Comparison of ENCODE assay signal across 8 cellular contexts in genomic region chr22:41781508-41781906, GRCh38. TPM values are rescaled to one million over a fixed set of nuclear protein-coding genes. Genes with fewer than 3 reads are reported as not detected.
DNase-seq lines count a peak whose midpoint lies in the region; ATAC-seq lines count a peak whose summit lies in the region.

No MANE protein-coding gene starts in this region.

- peak overlapping the region; percentile 61 to 74 for H3K9ac ChIP-seq in mucosa of rectum (ENCODE audit: low read depth in 1 of 2, low read length in 2 of 2)

- H3K4me1 Mint-ChIP-seq in activated CD4-positive, alpha-beta T cell treated with anti-CD3 and anti-CD28 coated beads, Interleukin-2, amount 10 ng/mL, durations not matched to agents 7 days and 5 days: peaks cover 48% of the 10 kb centered on the region

- H3K36me3 ChIP-seq in mucosa of rectum (ENCODE audit: control insufficient read depth in 2 of 2, insufficient read depth in 2 of 2, low read length in 2 of 2): no peaks in the 10 kb centered on the region

- no peaks in the 10 kb centered on the region for H3K27me3 Mint-ChIP-seq in activated CD4-positive, alpha-beta T cell treated with anti-CD3 and anti-CD28 coated beads, Interleukin-2, amount 10 ng/mL, durations not matched to agents 7 days and 5 days

- peak overlapping the region; percentile 97 for H3K27ac Mint-ChIP-seq in activated CD4-positive, alpha-beta T cell treated with anti-CD3 and anti-CD28 coated beads, Interleukin-2, amount 10 ng/mL, durations not matched to agents 7 days and 5 days

- H3K36me3 Mint-ChIP-seq in activated CD4-positive, alpha-beta T cell treated with anti-CD3 and anti-CD28 coated beads, Interleukin-2, amount 10 ng/mL, durations not matched to agents 7 days and 5 days (ENCODE audit: low read depth): peaks cover 11% of the 10 kb centered on the region

- H3K9me3 Mint-ChIP-seq in activated CD4-positive, alpha-beta T cell treated with anti-CD3 and anti-CD28 coated beads, Interleukin-2, amount 10 ng/mL, durations not matched to agents 7 days and 5 days: no peaks in the 10 kb centered on the region

- H3K4me3 Mint-ChIP-seq in activated CD4-positive, alpha-beta T cell treated with anti-CD3 and anti-CD28 coated beads, Interleukin-2, amount 10 ng/mL, durations not matched to agents 7 days and 5 days: peak overlapping the region; percentile 78

- H3K27me3 ChIP-seq in mucosa of rectum (ENCODE audit: control insufficient read depth in 2 of 2, insufficient read depth in 2 of 2, low read length in 2 of 2): no peaks in the 10 kb centered on the region

- H3K9me3 ChIP-seq in mucosa of rectum (ENCODE audit: control insufficient read depth in 2 of 2, low read length in 2 of 2): no peaks in the 10 kb centered on the region

- CTCF ChIA-PET in activated CD4-positive, alpha-beta T cell treated with anti-CD3 and anti-CD28 coated beads, Interleukin-2, amount 10 ng/mL, durations not matched to agents 7 days and 5 days (lab: Charles Lee): interaction anchor here (0.9 to 6.1 kb wide), 13 partner anchors 9 to 378 kb away, joined by 3 to 38 read pairs (median 5); partner anchors contain the start of gene CCDC134

- no peak for DNase-seq in activated CD4-positive, alpha-beta T cell treated with anti-CD3 and anti-CD28 coated beads, Interleukin-2, amount 10 ng/mL, durations not matched to agents 7 days and 5 days
- no peak for DNase-seq in kidney glomerular epithelial cell (lab: John Stamatoyannopoulos, UW)
- no peak for DNase-seq in effector CD4-positive, alpha-beta T cell
- DNase-seq in NCI-H748 (lab: John Stamatoyannopoulos, UW; ENCODE audit: unreplicated experiment): no peak
- no peak for DNase-seq in NCI-H2029 treated with DMSO at 0.1 percent for 48 hours (lab: John Stamatoyannopoulos, UW)

- H3K27ac ChIP-seq in mucosa of rectum (ENCODE audit: low read depth in 2 of 2, low read length in 2 of 2): peak overlapping the region; percentile 52 to 69

- peaks cover 3 to 4% of the 10 kb centered on the region in 2 donors for H3K4me1 ChIP-seq in mucosa of rectum (ENCODE audit: control insufficient read depth in 2 of 2, insufficient read depth in 2 of 2, low read length in 2 of 2)

- POLR2A ChIA-PET in activated CD4-positive, alpha-beta T cell treated with anti-CD3 and anti-CD28 coated beads, Interleukin-2, amount 10 ng/mL, durations not matched to agents 7 days and 5 days (lab: Charles Lee): interaction anchor here (0.6 to 4.1 kb wide), 3 partner anchors 19 to 83 kb away, joined by 3 to 39 read pairs (median 6); partner anchors contain the start of genes CCDC134 and MEI1

- peak; percentile 27 for ATAC-seq in GM18502 (IDR thresholded peaks at IDR 0.05; ENCODE audit: poor library complexity, unreplicated experiment)
- peak; percentile 15 for ATAC-seq in HG02588 (IDR thresholded peaks at IDR 0.05; ENCODE audit: unreplicated experiment)

- H3K4me3 ChIP-seq in mucosa of rectum (ENCODE audit: low read length in 2 of 2): peak overlapping the region; percentile 46 to 70

RNA-seq across cellular contexts. Expression of gene CCDC134, which starts 19.0 kb away (rescaled TPM):
- 10 to 100 TPM; 21.0 to 21.6 TPM for total RNA-seq in activated CD4-positive, alpha-beta T cell treated with anti-CD3 and anti-CD28 coated beads, Interleukin-2, amount 10 ng/mL, durations not matched to agents 7 days and 5 days

RNA-seq across cellular contexts. Expression of gene SREBF2, which starts 51.4 kb away (rescaled TPM):
- total RNA-seq in activated CD4-positive, alpha-beta T cell treated with anti-CD3 and anti-CD28 coated beads, Interleukin-2, amount 10 ng/mL, durations not matched to agents 7 days and 5 days: 10 to 100 TPM; 92.4 to 95.7 TPM
